Comparison of ENCODE assay signal across 8 cellular contexts in the genomic region with DNA sequence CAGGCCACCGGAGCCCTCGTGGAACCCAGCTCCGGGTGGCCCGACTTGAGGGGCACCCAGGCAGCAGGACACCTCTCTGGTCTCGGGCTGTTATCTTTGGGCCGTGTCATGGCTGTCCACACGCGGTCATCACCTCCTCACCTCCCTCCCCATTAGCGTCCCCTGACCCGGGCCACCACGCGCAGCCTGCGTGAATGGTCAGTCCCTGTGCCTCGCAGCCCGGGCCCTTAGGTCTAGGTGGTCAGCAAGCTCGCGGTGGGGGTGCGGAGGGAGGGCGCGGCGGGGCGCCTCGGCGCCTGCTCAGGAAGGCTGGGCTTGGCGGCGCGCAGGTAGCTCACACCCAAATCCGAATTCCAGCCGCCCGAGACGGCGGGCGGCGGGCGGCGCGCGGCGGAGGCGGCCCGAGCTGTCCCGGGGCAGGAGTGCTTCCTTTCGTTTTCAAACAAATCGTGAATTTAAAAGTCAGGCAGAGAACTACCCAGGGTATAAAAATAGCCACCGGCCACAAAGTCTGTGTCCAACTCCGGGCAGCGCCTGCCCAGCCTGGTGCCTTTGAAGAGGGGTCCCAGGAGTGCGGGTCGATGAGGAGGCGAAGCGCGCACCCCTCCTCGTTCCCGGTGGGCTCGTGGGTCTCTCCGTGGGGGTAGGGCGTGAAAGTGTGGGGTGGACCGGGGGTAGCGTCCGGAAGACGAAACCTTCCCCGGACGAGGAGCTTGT. TPM values are rescaled to one million over a fixed set of nuclear protein-coding genes. Genes with fewer than 3 reads are reported as not detected.
DNase-seq lines count a peak whose midpoint lies in the region; ATAC-seq and TF ChIP-seq lines count a peak whose summit lies in the region.

No MANE protein-coding gene starts in this region.

- peak overlapping the region; percentile 46 for H3K27ac ChIP-seq in ACC112 (ENCODE audit: low read depth, low read length)
- peak overlapping the region; percentile 80 to 98 for H3K27ac ChIP-seq in ovary

- no peak for TF ChIP-seq EP300 in ovary (IDR thresholded peaks at IDR 0.05)

- no peaks in the 10 kb centered on the region for H3K9me3 ChIP-seq in ovary

- H3K36me3 ChIP-seq in ACC112 (ENCODE audit: insufficient read depth, low read length) (no peaks in the 10 kb centered on the region), ovary (no peaks in the 10 kb centered on the region)

- no peak for ATAC-seq in GM19351 (IDR thresholded peaks at IDR 0.05; ENCODE audit: unreplicated experiment)

- DNase-seq in HT-29 (ENCODE audit: low spot score) (peak; percentile 49), glomerular visceral epithelial cell (ENCODE audit: extremely low spot score) (peak; percentile 47), ovary (peak; percentile 62 to 81 (median 71)), cortex of kidney (lab: John Stamatoyannopoulos, UW) (no peak)
- DNase-seq in activated T-cell treated with anti-CD3 and anti-CD28 coated beads, Interleukin-2, amount 50 U/mL, for 48 hours: peak; percentile 42 to 52
- DNase-seq in activated CD4-positive, CD25-positive, alpha-beta regulatory T cell treated with anti-CD3 and anti-CD28 coated beads, Interleukin-2, amount 50 U/mL, for 72 hours: no peak

- H3K79me2 ChIP-seq in ACC112 (ENCODE audit: control insufficient read depth, insufficient read depth, low read length, unreplicated experiment): peaks cover 34% of the 10 kb centered on the region

- H3K4me3 ChIP-seq in ACC112 (ENCODE audit: low read depth, low read length) (peak overlapping the region; percentile 94), ovary (peak overlapping the region; percentile 65)

- no peak for TF ChIP-seq POLR2A in ovary (IDR thresholded peaks at IDR 0.05)

- WGBS in ovary, 3 donors: 2 to 6% (median 6%) methylated on average over 51 to 63 of the region's 63 CpGs

- no peaks in the 10 kb centered on the region for H3K27me3 ChIP-seq in ACC112 (ENCODE audit: insufficient read depth, low read length)
- H3K27me3 ChIP-seq in ovary: no peaks in the 10 kb centered on the region

- TF ChIP-seq CTCF in ovary (IDR thresholded peaks at IDR 0.05): no peak

- intact Hi-C loops in ovary (cut with DNase I): loop anchor here (2.0 to 10.0 kb wide), 6 partner anchors 107 to 1110 kb away; a partner anchor contains a TSS

- H3K4me1 ChIP-seq in ACC112 (ENCODE audit: control insufficient read depth, insufficient read depth, low read length, unreplicated experiment) (peaks cover 26% of the 10 kb centered on the region), ovary (ENCODE audit: insufficient read depth) (peaks cover 18% of the 10 kb centered on the region)

- peak overlapping the region; percentile 90 for H2AFZ ChIP-seq in ACC112 (ENCODE audit: low read length, unreplicated experiment)

RNA-seq across cellular contexts. Expression of a gene that starts 1.0 kb away (rescaled TPM):
- 63.4 and 74.4 TPM in 2 replicates for total RNA-seq in HT-29 (2014; rRNA removed; shearing (Covaris generic))
- total RNA-seq in ovary: 10 to 100 TPM; 23.0 to 82.2 (median 71.8) TPM
- polyA plus RNA-seq in ovary: 10 to 100 TPM; 12.4 to 53.2 TPM

Comparison
In these comparisons a context has a peak if more than half of its experiments do, and no peak if none do; other contexts are left out.
1. DNase-seq: peak in HT-29 (single experiment), activated T-cell treated with anti-CD3 and anti-CD28 coated beads, Interleukin-2, amount 50 U/mL, for 48 hours (2 of 2), glomerular visceral epithelial cell (single experiment) and ovary (5 of 5); none in cortex of kidney (single experiment) and activated CD4-positive, CD25-positive, alpha-beta regulatory T cell treated with anti-CD3 and anti-CD28 coated beads, Interleukin-2, amount 50 U/mL, for 72 hours (single experiment).